In the genomic region with DNA sequence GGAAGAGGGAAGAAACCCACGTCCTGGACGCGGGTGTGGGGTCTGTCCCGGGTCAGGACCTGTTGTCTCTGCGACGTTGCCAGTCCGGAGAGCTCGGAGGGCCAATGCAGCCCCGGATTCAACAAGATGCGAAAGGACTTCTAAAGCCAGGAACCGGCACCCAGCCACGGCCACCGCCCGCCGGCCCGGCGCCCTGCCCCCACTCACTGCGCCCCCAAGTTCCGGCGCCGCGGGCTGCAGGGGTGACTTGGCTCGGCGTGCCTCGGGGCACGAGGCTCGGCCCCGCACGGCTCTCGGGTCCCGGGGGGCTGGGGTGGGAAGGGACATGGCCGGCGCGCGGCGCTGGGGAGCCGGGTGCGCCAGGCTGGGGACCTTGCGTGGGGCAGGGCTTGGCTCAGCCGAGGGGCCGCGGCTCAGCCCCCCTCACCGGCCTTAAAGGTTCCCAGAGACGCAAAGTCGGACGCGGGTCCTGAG, we compare ENCODE assay signal across 8 cellular contexts. TPM values are rescaled to one million over a fixed set of nuclear protein-coding genes. Genes with fewer than 3 reads are reported as not detected.
DNase-seq lines count a peak whose midpoint lies in the region; ATAC-seq and TF ChIP-seq lines count a peak whose summit lies in the region.

No MANE protein-coding gene starts in this region.

- H3K4me1 ChIP-seq in mucosa of stomach (ENCODE audit: control insufficient read depth, insufficient read depth, low read length), result peaks cover 38% of the 10 kb centered on the region

- H3K36me3 ChIP-seq in mucosa of stomach (ENCODE audit: control insufficient read depth, insufficient read depth, low read length), result no peaks in the 10 kb centered on the region

- TF ChIP-seq CTCF in AG10803 (conservative IDR thresholded peaks at IDR 0.05; ENCODE audit: low read length), result no peak

- no peak for DNase-seq in AG10803 (ENCODE audit: low read depth)
- peak; percentile 36 for DNase-seq in dermis blood vessel endothelial cell
- DNase-seq in DMS153 treated with DMSO at 0.1 percent for 48 hours (lab: John Stamatoyannopoulos, UW; ENCODE audit: unreplicated experiment), result no peak
- no peak for DNase-seq in foreskin melanocyte
- no peak for DNase-seq in activated CD4-positive, alpha-beta T cell treated with anti-CD3 and anti-CD28 coated beads, Interleukin-2, amount 50 U/mL, for 1 hour

- no peaks in the 10 kb centered on the region for H3K9me3 ChIP-seq in mucosa of stomach (ENCODE audit: control insufficient read depth, low read length)

- peak overlapping the region; percentile 96 for H3K4me3 ChIP-seq in AG10803 (ENCODE audit: low read length)
- H3K4me3 ChIP-seq in mucosa of stomach (ENCODE audit: low read length), result peak overlapping the region; percentile 94

- peak overlapping the region; percentile 94 for H3K9ac ChIP-seq in mucosa of stomach (ENCODE audit: low read length)

- no peaks in the 10 kb centered on the region for H3K27me3 ChIP-seq in mucosa of stomach (ENCODE audit: control insufficient read depth, insufficient read depth, low read length)

- ATAC-seq in HG02763 (IDR thresholded peaks at IDR 0.05; ENCODE audit: unreplicated experiment) (peak; percentile 12), GM19035 (IDR thresholded peaks at IDR 0.05; ENCODE audit: unreplicated experiment) (no peak)

RNA-seq across cellular contexts. Expression of gene H6PD, which starts 51.8 kb away (rescaled TPM):
- total RNA-seq in dermis blood vessel endothelial cell, result 21.3 and 32.1 TPM in 2 replicates

RNA-seq across cellular contexts. Expression of gene GPR157, which starts 53.9 kb away (rescaled TPM):
- 4.3 and 7.0 TPM in 2 replicates for total RNA-seq in dermis blood vessel endothelial cell
